ENCODE assay signal across 22 cellular contexts in the genomic region with DNA sequence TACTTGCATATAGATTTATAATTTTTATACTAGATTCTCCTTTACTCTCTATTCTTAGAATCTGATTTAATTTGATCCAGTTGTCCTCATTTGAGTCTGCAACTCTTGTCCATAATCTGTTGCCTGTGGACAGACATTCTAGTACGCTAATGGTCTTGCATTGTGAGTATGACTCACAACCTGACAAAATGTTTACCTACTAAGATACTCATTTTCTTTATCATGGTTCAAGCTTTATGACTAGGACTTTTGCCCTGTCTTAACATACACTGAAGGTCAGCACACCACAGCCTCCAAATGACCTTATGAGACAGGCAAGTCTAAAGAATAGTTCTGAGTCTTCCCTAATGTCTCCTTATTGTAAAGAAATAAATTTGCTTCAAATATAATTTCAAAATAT.
"Had no signal": no experiment of that assay in that cellular context is flagged by ENCODE, and none has a peak within 500 bp of the region (broad histone marks: within the 10 kb centered on the region; RNA-seq: fewer than 3 reads in every experiment).

No MANE protein-coding gene starts in this region.

- H2AFZ ChIP-seq: PC-9 had no signal

- H3K4me2 ChIP-seq: PC-9 had no signal

- H3K4me1 ChIP-seq: Peyer's patch, SJSA1 had no signal

- DNase-seq: KBM-7, MG63, NCI-H1092, NCI-H1105 treated with DMSO at 0.1 percent for 48 hours, NCI-H1417 treated with DMSO at 0.1 percent for 48 hours, NCI-H146, NCI-H1694 treated with DMSO at 0.1 percent for 48 hours, NCI-H1930, NCI-H2081, NCI-H2107, NCI-H2227 treated with DMSO at 0.1 percent for 48 hours, NCI-H510A, NCI-H524 treated with DMSO at 0.1 percent for 48 hours, NCI-H748 treated with DMSO at 0.1 percent for 48 hours, PC-9, Peyer's patch, Right ventricle myocardium superior, RPMI8226, SIG-M5 had no signal

- H3K27me3 ChIP-seq: MG63, Peyer's patch, SJSA1 had no signal

- H3K4me3 ChIP-seq: MG63, PC-9, Peyer's patch, SJSA1, SK-N-MC had no signal

- H3K9me3 ChIP-seq: MG63 had no signal

- H3K27ac ChIP-seq: HL-60, PC-9, Peyer's patch, SJSA1, SK-N-MC had no signal

- H3K36me3 ChIP-seq: MG63, Peyer's patch, SJSA1 had no signal
